Comparison of ENCODE assay signal across 13 cellular contexts in genomic region chr2:196915512-196916189, GRCh38. TPM values are rescaled to one million over a fixed set of nuclear protein-coding genes. Genes with fewer than 3 reads are reported as not detected.
DNase-seq lines count a peak whose midpoint lies in the region; ATAC-seq and TF ChIP-seq lines count a peak whose summit lies in the region.
"Had no signal": no experiment of that assay in that cellular context is flagged by ENCODE, and none has a peak within 500 bp of the region (broad histone marks: within the 10 kb centered on the region; RNA-seq: fewer than 3 reads in every experiment).

No MANE protein-coding gene starts in this region.

- H3K27ac Mint-ChIP-seq in activated naive CD4-positive, alpha-beta T cell treated with anti-CD3 and anti-CD28 coated beads, Interleukin-2, amount 10 ng/mL, durations not matched to agents 7 days and 5 days, result peak overlapping the region; percentile 92
- peak overlapping the region; percentile 92 for H3K27ac Mint-ChIP-seq in activated CD8-positive, alpha-beta T cell treated with anti-CD3 and anti-CD28 coated beads for 36 hours
- H3K27ac Mint-ChIP-seq in type B pancreatic cell, result peak overlapping the region; percentile 2
- no peak overlapping the region for H3K27ac Mint-ChIP-seq in progenitor cell of endocrine pancreas

- DNase-seq in activated naive CD4-positive, alpha-beta T cell treated with anti-CD3 and anti-CD28 coated beads, Interleukin-2, amount 10 ng/mL, durations not matched to agents 7 days and 5 days, result no peak
- DNase-seq in activated naive CD4-positive, alpha-beta T cell treated with anti-CD3 and anti-CD28 coated beads, Interleukin-2, amount 50 U/mL, for 16 hours, result no peak
- no peak for DNase-seq in activated CD8-positive, alpha-beta T cell treated with anti-CD3 and anti-CD28 coated beads for 36 hours
- DNase-seq in type B pancreatic cell (ENCODE audit: extremely low spot score, unreplicated experiment) (no peak), GM19240 (ENCODE audit: insufficient read length, low spot score) (no peak), progenitor cell of endocrine pancreas (ENCODE audit: low spot score, unreplicated experiment) (no peak), substantia nigra (lab: John Stamatoyannopoulos, UW) (no peak)
- DNase-seq: activated CD4-positive, alpha-beta T cell treated with anti-CD3 and anti-CD28 coated beads, Interleukin-2, amount 50 U/mL, for 1 hour; NCI-H2227 treated with DMSO at 0.1 percent for 48 hours; Right ventricle myocardium superior had no signal

- CTCF ChIA-PET in activated naive CD4-positive, alpha-beta T cell treated with anti-CD3 and anti-CD28 coated beads, Interleukin-2, amount 10 ng/mL, durations not matched to agents 7 days and 5 days (lab: Charles Lee), result interaction anchor here (1.1 to 1.4 kb wide), 2 partner anchors 10 to 12 kb away, joined by 9 read pairs; partner anchors contain the start of gene PGAP1
- CTCF ChIA-PET in activated CD8-positive, alpha-beta T cell treated with anti-CD3 and anti-CD28 coated beads for 36 hours (lab: Charles Lee), result interaction anchor here (1.0 to 1.3 kb wide), 2 partner anchors 9 to 12 kb away, joined by 4 to 5 read pairs; no protein-coding TSS in a partner anchor

- ATAC-seq in HG02973 (IDR thresholded peaks at IDR 0.05; ENCODE audit: unreplicated experiment), result peak; percentile 9
- ATAC-seq in activated CD8-positive, alpha-beta T cell treated with anti-CD3 and anti-CD28 coated beads for 36 hours, result peak; percentile 62
- ATAC-seq: K562 had no signal

- no peak for TF ChIP-seq CTCF in activated CD8-positive, alpha-beta T cell treated with anti-CD3 and anti-CD28 coated beads for 36 hours (IDR thresholded peaks at IDR 0.05)
- TF ChIP-seq CTCF in type B pancreatic cell (conservative IDR thresholded peaks at IDR 0.05), result no peak
- no peak for TF ChIP-seq CTCF in progenitor cell of endocrine pancreas (IDR thresholded peaks at IDR 0.05; ENCODE audit: unreplicated experiment)

- H3K4me3 Mint-ChIP-seq in activated naive CD4-positive, alpha-beta T cell treated with anti-CD3 and anti-CD28 coated beads, Interleukin-2, amount 10 ng/mL, durations not matched to agents 7 days and 5 days, result peak overlapping the region; percentile 36
- peak overlapping the region; percentile 18 for H3K4me3 Mint-ChIP-seq in activated CD8-positive, alpha-beta T cell treated with anti-CD3 and anti-CD28 coated beads for 36 hours
- no peak overlapping the region for H3K4me3 Mint-ChIP-seq in type B pancreatic cell
- H3K4me3 Mint-ChIP-seq in progenitor cell of endocrine pancreas (ENCODE audit: low read depth), result no peak overlapping the region

- H3K4me1 Mint-ChIP-seq in activated naive CD4-positive, alpha-beta T cell treated with anti-CD3 and anti-CD28 coated beads, Interleukin-2, amount 10 ng/mL, durations not matched to agents 7 days and 5 days, result peaks cover 50% of the 10 kb centered on the region
- H3K4me1 Mint-ChIP-seq in activated CD8-positive, alpha-beta T cell treated with anti-CD3 and anti-CD28 coated beads for 36 hours (ENCODE audit: low read depth), result peaks cover 31% of the 10 kb centered on the region
- H3K4me1 Mint-ChIP-seq in type B pancreatic cell (ENCODE audit: unreplicated experiment) (no peaks in the 10 kb centered on the region), progenitor cell of endocrine pancreas (ENCODE audit: low read depth) (peaks cover 19% of the 10 kb centered on the region)

- peaks cover 17% of the 10 kb centered on the region for H3K9me3 Mint-ChIP-seq in activated naive CD4-positive, alpha-beta T cell treated with anti-CD3 and anti-CD28 coated beads, Interleukin-2, amount 10 ng/mL, durations not matched to agents 7 days and 5 days
- H3K9me3 Mint-ChIP-seq in activated CD8-positive, alpha-beta T cell treated with anti-CD3 and anti-CD28 coated beads for 36 hours, result peaks cover 8% of the 10 kb centered on the region
- H3K9me3 Mint-ChIP-seq in type B pancreatic cell (peaks cover 10% of the 10 kb centered on the region), progenitor cell of endocrine pancreas (ENCODE audit: low read depth) (peaks cover 14% of the 10 kb centered on the region)

- no peak overlapping the region for H3K27ac ChIP-seq in substantia nigra (ENCODE audit: low read depth, low read length, poor library complexity, severe bottlenecking)
- H3K27ac ChIP-seq: breast epithelium had no signal

- POLR2A ChIA-PET in activated CD8-positive, alpha-beta T cell treated with anti-CD3 and anti-CD28 coated beads for 36 hours (lab: Charles Lee), result interaction anchor here (0.6 to 1.5 kb wide), 3 partner anchors 9 to 17 kb away, joined by 3 to 9 read pairs (median 4); partner anchors contain the start of gene PGAP1

- peaks cover 75% of the 10 kb centered on the region for H3K36me3 Mint-ChIP-seq in activated naive CD4-positive, alpha-beta T cell treated with anti-CD3 and anti-CD28 coated beads, Interleukin-2, amount 10 ng/mL, durations not matched to agents 7 days and 5 days
- peaks cover 57% of the 10 kb centered on the region for H3K36me3 Mint-ChIP-seq in activated CD8-positive, alpha-beta T cell treated with anti-CD3 and anti-CD28 coated beads for 36 hours (ENCODE audit: low read depth)
- H3K36me3 Mint-ChIP-seq in type B pancreatic cell, result peaks cover 67% of the 10 kb centered on the region
- H3K36me3 Mint-ChIP-seq in progenitor cell of endocrine pancreas (ENCODE audit: insufficient read depth), result peaks cover 63% of the 10 kb centered on the region

- intact Hi-C loops in activated CD8-positive, alpha-beta T cell treated with anti-CD3 and anti-CD28 coated beads for 36 hours (cut with micrococcal nuclease), result no loop called here

- H3K27me3 Mint-ChIP-seq in activated naive CD4-positive, alpha-beta T cell treated with anti-CD3 and anti-CD28 coated beads, Interleukin-2, amount 10 ng/mL, durations not matched to agents 7 days and 5 days, result no peaks in the 10 kb centered on the region
- no peaks in the 10 kb centered on the region for H3K27me3 Mint-ChIP-seq in activated CD8-positive, alpha-beta T cell treated with anti-CD3 and anti-CD28 coated beads for 36 hours
- no peaks in the 10 kb centered on the region for H3K27me3 Mint-ChIP-seq in type B pancreatic cell
- H3K27me3 Mint-ChIP-seq in progenitor cell of endocrine pancreas, result no peaks in the 10 kb centered on the region

RNA-seq across cellular contexts. Expression of gene PGAP1, which starts 10.9 kb away (rescaled TPM):
- total RNA-seq in activated CD8-positive, alpha-beta T cell treated with anti-CD3 and anti-CD28 coated beads for 36 hours, result 10 to 100 TPM; 17.7 to 19.2 TPM
- total RNA-seq in type B pancreatic cell (ENCODE audit: low replicate concordance) (16.2 and 45.1 TPM in 2 replicates), progenitor cell of endocrine pancreas (49.2 and 54.8 TPM in 2 replicates)

Comparison
In these comparisons a context has a peak if more than half of its experiments do, and no peak if none do; other contexts are left out.
1. H3K4me3 Mint-ChIP-seq: peak in activated naive CD4-positive, alpha-beta T cell treated with anti-CD3 and anti-CD28 coated beads, Interleukin-2, amount 10 ng/mL, durations not matched to agents 7 days and 5 days (single experiment) and activated CD8-positive, alpha-beta T cell treated with anti-CD3 and anti-CD28 coated beads for 36 hours (single experiment); none in type B pancreatic cell (single experiment) and progenitor cell of endocrine pancreas (single experiment).